In genomic region chr15:62067448-62068044, GRCh38 we compare ENCODE assay signal across 8 cellular contexts. TPM values are rescaled to one million over a fixed set of nuclear protein-coding genes. Genes with fewer than 3 reads are reported as not detected.
DNase-seq lines count a peak whose midpoint lies in the region; ATAC-seq and TF ChIP-seq lines count a peak whose summit lies in the region.

No MANE protein-coding gene starts in this region.

- no peak for TF ChIP-seq POLR2A in upper lobe of left lung (IDR thresholded peaks at IDR 0.05)

- CTCF ChIA-PET in activated CD4-positive, alpha-beta T cell treated with anti-CD3 and anti-CD28 coated beads, Interleukin-2, amount 10 ng/mL, durations not matched to agents 7 days and 5 days (lab: Charles Lee) = interaction anchor here (0.8 to 1.6 kb wide), 2 partner anchors 15 to 187 kb away, joined by 3 to 4 read pairs; no protein-coding TSS in a partner anchor
- CTCF ChIA-PET in naive thymus-derived CD4-positive, alpha-beta T cell (lab: Charles Lee) = interaction anchor here (0.6 to 1.4 kb wide), 3 partner anchors 15 to 195 kb away, joined by 4 to 5 read pairs (median 5); no protein-coding TSS in a partner anchor

- H3K36me3 ChIP-seq in naive thymus-derived CD4-positive, alpha-beta T cell (ENCODE audit: control insufficient read depth in 2 of 3, insufficient read depth in 3 of 3, low read length in 3 of 3) = no peaks in the 10 kb centered on the region
- no peaks in the 10 kb centered on the region for H3K36me3 ChIP-seq in upper lobe of left lung

- no peaks in the 10 kb centered on the region for H3K36me3 Mint-ChIP-seq in activated CD4-positive, alpha-beta T cell treated with anti-CD3 and anti-CD28 coated beads, Interleukin-2, amount 10 ng/mL, durations not matched to agents 7 days and 5 days (ENCODE audit: low read depth)
- peaks cover 0 to 3% (median 2%) of the 10 kb centered on the region in 5 donors for H3K36me3 Mint-ChIP-seq in naive thymus-derived CD4-positive, alpha-beta T cell

- peak overlapping the region; percentile 39 for H3K4me3 ChIP-seq in epithelial cell of esophagus (ENCODE audit: low read length)
- H3K4me3 ChIP-seq in naive thymus-derived CD4-positive, alpha-beta T cell (ENCODE audit: low read length) = peak overlapping the region; percentile 56
- H3K4me3 ChIP-seq in upper lobe of left lung = peak overlapping the region; percentile 31 to 76 (median 70)

- no peak for TF ChIP-seq CTCF in epithelial cell of esophagus (IDR thresholded peaks at IDR 0.05; ENCODE audit: insufficient read depth, low read depth, low read length, missing control alignments)
- no peak for TF ChIP-seq CTCF in upper lobe of left lung (IDR thresholded peaks at IDR 0.05)

- peak overlapping the region; percentile 61 for H3K4me3 Mint-ChIP-seq in activated CD4-positive, alpha-beta T cell treated with anti-CD3 and anti-CD28 coated beads, Interleukin-2, amount 10 ng/mL, durations not matched to agents 7 days and 5 days
- peak overlapping the region; percentile 81 to 97 (median 92) for H3K4me3 Mint-ChIP-seq in naive thymus-derived CD4-positive, alpha-beta T cell

- ATAC-seq in HG02759 (IDR thresholded peaks at IDR 0.05; ENCODE audit: unreplicated experiment) (peak; percentile 59), upper lobe of left lung (ENCODE audit: low FRiP score in 2 of 2) (peak; percentile 6 to 52), HG02678 (IDR thresholded peaks at IDR 0.05; ENCODE audit: unreplicated experiment) (no peak)
- ATAC-seq in naive thymus-derived CD4-positive, alpha-beta T cell = peak; percentile 75

- no peak for TF ChIP-seq EP300 in upper lobe of left lung (IDR thresholded peaks at IDR 0.05)

- DNase-seq in COLO668 (lab: John Stamatoyannopoulos, UW; ENCODE audit: unreplicated experiment) = peak; percentile 68
- no peak for DNase-seq in activated CD4-positive, alpha-beta T cell treated with anti-CD3 and anti-CD28 coated beads, Interleukin-2, amount 10 ng/mL, durations not matched to agents 7 days and 5 days
- DNase-seq in epithelial cell of esophagus (ENCODE audit: low read depth) = peak; percentile 30
- peak in 7 of 9 donors; percentile 9 to 40 (median 19) for DNase-seq in naive thymus-derived CD4-positive, alpha-beta T cell
- peak; percentile 22 to 88 for DNase-seq in upper lobe of left lung
- no peak for DNase-seq in pons (ENCODE audit: low spot score)

- intact Hi-C loops in naive thymus-derived CD4-positive, alpha-beta T cell (cut with micrococcal nuclease) = loop anchor here (5.0 to 10.0 kb wide), 2 partner anchors 35 to 93 kb away; no protein-coding TSS in a partner anchor

- WGBS in upper lobe of left lung, 2 donors = 1 to 6% methylated on average over 7 to 41 of the region's 62 CpGs

- no peak overlapping the region for H3K27ac Mint-ChIP-seq in activated CD4-positive, alpha-beta T cell treated with anti-CD3 and anti-CD28 coated beads, Interleukin-2, amount 10 ng/mL, durations not matched to agents 7 days and 5 days
- no peak overlapping the region for H3K27ac Mint-ChIP-seq in naive thymus-derived CD4-positive, alpha-beta T cell

- POLR2A ChIA-PET in activated CD4-positive, alpha-beta T cell treated with anti-CD3 and anti-CD28 coated beads, Interleukin-2, amount 10 ng/mL, durations not matched to agents 7 days and 5 days (lab: Charles Lee) = no interaction called here
- POLR2A ChIA-PET in naive thymus-derived CD4-positive, alpha-beta T cell (lab: Charles Lee) = interaction anchor here (0.8 kb wide), 1 partner anchor 191 kb away, joined by 3 read pairs; no protein-coding TSS in a partner anchor

- no peaks in the 10 kb centered on the region for H3K9me3 Mint-ChIP-seq in activated CD4-positive, alpha-beta T cell treated with anti-CD3 and anti-CD28 coated beads, Interleukin-2, amount 10 ng/mL, durations not matched to agents 7 days and 5 days
- H3K9me3 Mint-ChIP-seq in naive thymus-derived CD4-positive, alpha-beta T cell = no peaks in the 10 kb centered on the region

- no peak overlapping the region for H3K27ac ChIP-seq in naive thymus-derived CD4-positive, alpha-beta T cell (ENCODE audit: low read depth, low read length)
- peak overlapping the region in 3 of 4 donors; percentile 36 to 80 (median 43) for H3K27ac ChIP-seq in upper lobe of left lung

- peaks cover 5 to 13% of the 10 kb centered on the region in 2 donors for H3K27me3 ChIP-seq in naive thymus-derived CD4-positive, alpha-beta T cell (ENCODE audit: control insufficient read depth in 2 of 2, insufficient read depth in 2 of 2, low read length in 2 of 2)
- H3K27me3 ChIP-seq in upper lobe of left lung = no peaks in the 10 kb centered on the region

- no peaks in the 10 kb centered on the region for H3K9me3 ChIP-seq in naive thymus-derived CD4-positive, alpha-beta T cell (ENCODE audit: control insufficient read depth in 2 of 3, low read length in 3 of 3)
- no peaks in the 10 kb centered on the region for H3K9me3 ChIP-seq in upper lobe of left lung

- H3K4me1 ChIP-seq in naive thymus-derived CD4-positive, alpha-beta T cell (ENCODE audit: control insufficient read depth in 2 of 2, insufficient read depth in 2 of 2, low read length in 2 of 2) = peaks cover 6 to 14% of the 10 kb centered on the region in 2 donors
- peaks cover 13 to 31% (median 28%) of the 10 kb centered on the region in 4 donors for H3K4me1 ChIP-seq in upper lobe of left lung

- H3K27me3 Mint-ChIP-seq in activated CD4-positive, alpha-beta T cell treated with anti-CD3 and anti-CD28 coated beads, Interleukin-2, amount 10 ng/mL, durations not matched to agents 7 days and 5 days = peaks cover 48% of the 10 kb centered on the region
- peaks cover 25 to 64% (median 28%) of the 10 kb centered on the region in 5 donors for H3K27me3 Mint-ChIP-seq in naive thymus-derived CD4-positive, alpha-beta T cell

- H3K4me1 Mint-ChIP-seq in activated CD4-positive, alpha-beta T cell treated with anti-CD3 and anti-CD28 coated beads, Interleukin-2, amount 10 ng/mL, durations not matched to agents 7 days and 5 days = peaks cover 22% of the 10 kb centered on the region
- peaks cover 8 to 25% (median 19%) of the 10 kb centered on the region in 7 donors for H3K4me1 Mint-ChIP-seq in naive thymus-derived CD4-positive, alpha-beta T cell

RNA-seq across cellular contexts. Expression of gene C2CD4A, which starts 0.8 kb away (rescaled TPM):
- total RNA-seq in activated CD4-positive, alpha-beta T cell treated with anti-CD3 and anti-CD28 coated beads, Interleukin-2, amount 10 ng/mL, durations not matched to agents 7 days and 5 days = not detected
- not detected for total RNA-seq in naive thymus-derived CD4-positive, alpha-beta T cell
- polyA plus RNA-seq in naive thymus-derived CD4-positive, alpha-beta T cell = not detected
- under 1 TPM in 3 of 6 donors, not detected in 3; 0.15 to 0.33 (median 0.24) TPM for total RNA-seq in upper lobe of left lung

RNA-seq across cellular contexts. Expression of gene VPS13C, which starts 7.3 kb away (rescaled TPM):
- total RNA-seq in activated CD4-positive, alpha-beta T cell treated with anti-CD3 and anti-CD28 coated beads, Interleukin-2, amount 10 ng/mL, durations not matched to agents 7 days and 5 days = 10 to 100 TPM; 80.4 to 88.0 TPM
- total RNA-seq in naive thymus-derived CD4-positive, alpha-beta T cell = 100 to 1,000 TPM; 104 to 159 (median 144) TPM
- polyA plus RNA-seq in naive thymus-derived CD4-positive, alpha-beta T cell = 10 to 100 TPM; 12.7 to 16.8 TPM
- total RNA-seq in upper lobe of left lung = 100 to 1,000 TPM in 3 of 6 donors, 10 to 100 TPM in 3; 73.7 to 180 (median 97.4) TPM

Comparison
In these comparisons a context has a peak if more than half of its experiments do, and no peak if none do; other contexts are left out.
1. DNase-seq: peak in COLO668 (single experiment), epithelial cell of esophagus (single experiment), naive thymus-derived CD4-positive, alpha-beta T cell (7 of 9) and upper lobe of left lung (2 of 2); none in activated CD4-positive, alpha-beta T cell treated with anti-CD3 and anti-CD28 coated beads, Interleukin-2, amount 10 ng/mL, durations not matched to agents 7 days and 5 days (single experiment) and pons (single experiment).
2. Peak in every context shown above with its lines, with median percentiles within 50 percentile points of each other: H3K4me3 ChIP-seq.